Comparison of ENCODE assay signal across 17 cellular contexts in genomic region chr2:239811806-239812560, GRCh38.
DNase-seq lines count a peak whose midpoint lies in the region; ATAC-seq and TF ChIP-seq lines count a peak whose summit lies in the region.
"Had no signal": no experiment of that assay in that cellular context is flagged by ENCODE, and none has a peak within 500 bp of the region (broad histone marks: within the 10 kb centered on the region; RNA-seq: fewer than 3 reads in every experiment).

No MANE protein-coding gene starts in this region.

- H3K27ac Mint-ChIP-seq in brain (peak overlapping the region in 4 of 5 experiments; percentile 40 to 76 (median 60)), neural crest cell (ENCODE audit: unreplicated experiment) (peak overlapping the region; percentile 84)
- H3K27ac Mint-ChIP-seq in activated T-cell treated with anti-CD3 and anti-CD28 coated beads, Interleukin-2, amount 50 U/mL, for 72 hours = no peak overlapping the region
- H3K27ac Mint-ChIP-seq: CD8-positive, alpha-beta memory T cell; GM23338 had no signal

- peaks cover 23 to 60% of the 10 kb centered on the region in 2 donors for H3K4me1 ChIP-seq in thoracic aorta (ENCODE audit: control insufficient read depth in 1 of 2, low read depth in 2 of 2)

- H3K36me3 ChIP-seq in thoracic aorta = no peaks in the 10 kb centered on the region
- H3K36me3 ChIP-seq: BLaER1 had no signal

- H3K9me3 ChIP-seq in thoracic aorta = no peaks in the 10 kb centered on the region
- H3K9me3 ChIP-seq: BLaER1 had no signal

- H3K4me1 Mint-ChIP-seq in brain = peaks cover 43% of the 10 kb centered on the region
- H3K4me1 Mint-ChIP-seq in neural crest cell = peaks cover 3% of the 10 kb centered on the region
- no peaks in the 10 kb centered on the region for H3K4me1 Mint-ChIP-seq in activated T-cell treated with anti-CD3 and anti-CD28 coated beads, Interleukin-2, amount 50 U/mL, for 72 hours (ENCODE audit: low read depth)
- H3K4me1 Mint-ChIP-seq: CD8-positive, alpha-beta memory T cell had no signal

- no peak for TF ChIP-seq CTCF in brain (conservative IDR thresholded peaks at IDR 0.05)
- TF ChIP-seq CTCF in neural crest cell (conservative IDR thresholded peaks at IDR 0.05) = no peak
- no peak for TF ChIP-seq CTCF in thoracic aorta (IDR thresholded peaks at IDR 0.05)

- H3K27ac ChIP-seq in thoracic aorta = peak overlapping the region; percentile 89
- H3K27ac ChIP-seq: BLaER1, PC-9 had no signal

- H3K9me3 Mint-ChIP-seq in brain (peaks cover 0 to 11% (median 0%) of the 10 kb centered on the region in 5 experiments), neural crest cell (no peaks in the 10 kb centered on the region)
- H3K9me3 Mint-ChIP-seq in activated T-cell treated with anti-CD3 and anti-CD28 coated beads, Interleukin-2, amount 50 U/mL, for 72 hours = no peaks in the 10 kb centered on the region
- H3K9me3 Mint-ChIP-seq: CD8-positive, alpha-beta memory T cell; GM23338 had no signal

- no peak overlapping the region for H3K4me3 Mint-ChIP-seq in brain
- no peak overlapping the region for H3K4me3 Mint-ChIP-seq in neural crest cell
- no peak overlapping the region for H3K4me3 Mint-ChIP-seq in activated T-cell treated with anti-CD3 and anti-CD28 coated beads, Interleukin-2, amount 50 U/mL, for 72 hours
- H3K4me3 Mint-ChIP-seq: GM23338 had no signal

- ATAC-seq in thoracic aorta (ENCODE audit: insufficient number of reproducible peaks, low FRiP score, low read depth) = no peak
- ATAC-seq in activated T-cell treated with anti-CD3 and anti-CD28 coated beads, Interleukin-2, amount 50 U/mL, for 72 hours (replicated peaks in 1 of 2) = no peak
- ATAC-seq: GM23338, HCT116 had no signal

- H3K36me3 Mint-ChIP-seq in brain (no peaks in the 10 kb centered on the region), neural crest cell (ENCODE audit: low read depth) (no peaks in the 10 kb centered on the region)
- no peaks in the 10 kb centered on the region for H3K36me3 Mint-ChIP-seq in activated T-cell treated with anti-CD3 and anti-CD28 coated beads, Interleukin-2, amount 50 U/mL, for 72 hours (ENCODE audit: insufficient read depth in 2 of 2)
- H3K36me3 Mint-ChIP-seq: CD8-positive, alpha-beta memory T cell had no signal

- peak; percentile 41 for DNase-seq in activated effector memory CD4-positive, alpha-beta T cell treated with anti-CD3 and anti-CD28 coated beads, Interleukin-2, amount 50 U/mL, for 16 hours
- no peak for DNase-seq in activated effector memory CD4-positive, alpha-beta T cell treated with Interleukin-2 at 50 U/mL for 16 hours
- DNase-seq in neural crest cell (ENCODE audit: low read depth, low spot score) = no peak
- no peak for DNase-seq in thoracic aorta (ENCODE audit: low spot score)
- no peak for DNase-seq in NCI-H526 (lab: John Stamatoyannopoulos, UW)
- no peak for DNase-seq in activated T-cell treated with anti-CD3 and anti-CD28 coated beads, Interleukin-2, amount 50 U/mL, for 72 hours
- DNase-seq in NCI-H1105 (lab: John Stamatoyannopoulos, UW) = no peak
- DNase-seq: CD8-positive, alpha-beta memory T cell; DMS79 treated with DMSO at 0.1 percent for 48 hours; NCI-H1092; NCI-H2081 treated with DMSO at 0.1 percent for 48 hours; NCI-H510A treated with DMSO at 0.1 percent for 48 hours; PC-9 had no signal

- H3K27me3 Mint-ChIP-seq in brain (peaks cover 4% of the 10 kb centered on the region), neural crest cell (ENCODE audit: low read depth) (no peaks in the 10 kb centered on the region)
- no peaks in the 10 kb centered on the region for H3K27me3 Mint-ChIP-seq in activated T-cell treated with anti-CD3 and anti-CD28 coated beads, Interleukin-2, amount 50 U/mL, for 72 hours (ENCODE audit: low read depth)

- H3K27me3 ChIP-seq in thoracic aorta (replicated peaks; ENCODE audit: insufficient read depth) = no peaks in the 10 kb centered on the region
- H3K27me3 ChIP-seq: BLaER1 had no signal

- peak overlapping the region; percentile 26 for H3K4me3 ChIP-seq in thoracic aorta
- H3K4me3 ChIP-seq: BLaER1, GM23338, PC-9 had no signal
